9 cellular contexts compared by ENCODE assay signal in the genomic region with DNA sequence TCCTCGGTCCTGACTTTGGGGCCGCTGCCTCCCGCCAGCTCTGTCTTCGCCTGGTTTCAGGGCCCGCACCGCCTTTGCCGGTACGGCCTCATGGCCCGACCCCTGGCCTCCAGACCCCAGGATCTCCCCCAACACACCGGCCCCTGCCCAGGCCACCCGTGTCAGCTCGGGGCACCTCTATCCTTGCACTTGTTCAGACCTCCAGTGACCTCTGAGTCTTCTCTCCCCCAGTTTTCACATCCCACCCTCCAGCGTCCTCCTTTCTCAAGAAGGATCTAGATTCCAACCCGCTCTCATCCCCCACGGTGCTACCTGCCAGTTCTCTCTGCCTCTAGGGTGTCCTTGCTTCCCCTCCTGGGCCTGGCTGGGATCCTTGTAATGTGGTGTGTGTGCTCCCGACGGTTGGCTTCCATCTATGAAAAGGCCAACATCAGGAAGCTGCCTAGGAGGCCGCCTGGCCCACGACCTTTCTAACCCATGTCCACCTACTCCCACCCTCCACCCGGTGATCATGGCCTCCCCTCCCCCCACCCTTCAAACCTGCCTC.
A peak's percentile ranks its signal among the peaks of the same experiment; 100 is the strongest.
DNase-seq lines count a peak whose midpoint lies in the region; ATAC-seq and TF ChIP-seq lines count a peak whose summit lies in the region.
"Had no signal": no experiment of that assay in that cellular context is flagged by ENCODE, and none has a peak within 500 bp of the region (broad histone marks: within the 10 kb centered on the region; RNA-seq: fewer than 3 reads in every experiment).

No MANE protein-coding gene starts in this region.

- peaks cover 14% of the 10 kb centered on the region for H3K4me1 Mint-ChIP-seq in activated CD4-positive, alpha-beta memory T cell treated with anti-CD3 and anti-CD28 coated beads for 36 hours (ENCODE audit: low read depth)

- DNase-seq in activated CD4-positive, alpha-beta memory T cell treated with anti-CD3 and anti-CD28 coated beads for 36 hours: no peak
- no peak for DNase-seq in foreskin fibroblast
- no peak for DNase-seq in gastrocnemius medialis
- DNase-seq in AML-193 (lab: John Stamatoyannopoulos, UW): no peak
- no peak for DNase-seq in GM20000 (ENCODE audit: low spot score)
- DNase-seq: activated gamma-delta T cell had no signal

- H3K4me3 Mint-ChIP-seq in activated CD4-positive, alpha-beta memory T cell treated with anti-CD3 and anti-CD28 coated beads for 36 hours: peak overlapping the region; percentile 70

- peaks cover 47% of the 10 kb centered on the region for H3K27me3 Mint-ChIP-seq in activated CD4-positive, alpha-beta memory T cell treated with anti-CD3 and anti-CD28 coated beads for 36 hours

- CTCF ChIA-PET in activated CD4-positive, alpha-beta memory T cell treated with anti-CD3 and anti-CD28 coated beads for 36 hours (lab: Charles Lee): interaction anchor here (0.8 to 2.3 kb wide), 4 partner anchors 10 to 502 kb away, joined by 3 to 8 read pairs (median 6); a partner anchor contains a TSS

- peak overlapping the region; percentile 62 to 66 for H3K4me3 ChIP-seq in foreskin fibroblast (ENCODE audit: low read depth in 1 of 2, low read length in 2 of 2)
- peak overlapping the region in 3 of 4 donors; percentile 34 to 57 (median 50) for H3K4me3 ChIP-seq in gastrocnemius medialis

- no peak for TF ChIP-seq POLR2A in gastrocnemius medialis (IDR thresholded peaks at IDR 0.05)

- H3K4me1 ChIP-seq in ES-I3 (ENCODE audit: insufficient read depth, low read length): no peaks in the 10 kb centered on the region; the same call in 1 of the 2 replicates
- H3K4me1 ChIP-seq in gastrocnemius medialis: no peaks in the 10 kb centered on the region

- H3K36me3 ChIP-seq in ES-I3 (ENCODE audit: insufficient read depth, low read length): no peaks in the 10 kb centered on the region
- H3K36me3 ChIP-seq in gastrocnemius medialis: no peaks in the 10 kb centered on the region

- no peaks in the 10 kb centered on the region for H3K9me3 ChIP-seq in ES-I3 (ENCODE audit: control insufficient read depth, insufficient read depth, low read length)
- H3K9me3 ChIP-seq in gastrocnemius medialis: no peaks in the 10 kb centered on the region

- ATAC-seq in gastrocnemius medialis (no peak), HG02970 (IDR thresholded peaks at IDR 0.05; ENCODE audit: low FRiP score, unreplicated experiment) (no peak), GM18909 (IDR thresholded peaks at IDR 0.05; ENCODE audit: poor library complexity, unreplicated experiment) (no peak)

- peak overlapping the region; percentile 39; the same call in 1 of the 2 replicates for H3K9ac ChIP-seq in ES-I3 (ENCODE audit: low read depth, low read length)

- no peaks in the 10 kb centered on the region for H3K36me3 Mint-ChIP-seq in activated CD4-positive, alpha-beta memory T cell treated with anti-CD3 and anti-CD28 coated beads for 36 hours

- TF ChIP-seq CTCF in foreskin fibroblast (IDR thresholded peaks at IDR 0.05; ENCODE audit: low read depth, low read length): no peak
- no peak for TF ChIP-seq CTCF in gastrocnemius medialis (IDR thresholded peaks at IDR 0.05 in 4 of 5, conservative IDR thresholded peaks at IDR 0.05 in 1 of 5)
- TF ChIP-seq CTCF in GM20000 (IDR thresholded peaks at IDR 0.05; ENCODE audit: extremely low read depth, missing control alignments): no peak

- POLR2A ChIA-PET in activated CD4-positive, alpha-beta memory T cell treated with anti-CD3 and anti-CD28 coated beads for 36 hours (lab: Charles Lee): no interaction called here

- intact Hi-C loops in activated CD4-positive, alpha-beta memory T cell treated with anti-CD3 and anti-CD28 coated beads for 36 hours (cut with micrococcal nuclease): no loop called here
- intact Hi-C loops in gastrocnemius medialis (cut with DNase I; ENCODE audit: low total_unique reads): no loop called here

- in situ Hi-C loops in gastrocnemius medialis (cut with MboI; ENCODE audit: low sequenced_read_pairs in 4 of 4): no loop called here

- no peaks in the 10 kb centered on the region for H3K9me3 Mint-ChIP-seq in activated CD4-positive, alpha-beta memory T cell treated with anti-CD3 and anti-CD28 coated beads for 36 hours

- H3K27ac ChIP-seq in gastrocnemius medialis: no peak overlapping the region

- H3K27ac Mint-ChIP-seq in activated CD4-positive, alpha-beta memory T cell treated with anti-CD3 and anti-CD28 coated beads for 36 hours: no peak overlapping the region

- H3K27me3 ChIP-seq in gastrocnemius medialis: peaks cover 16 to 22% (median 19%) of the 10 kb centered on the region in 3 donors
